14 cellular contexts compared by ENCODE assay signal in the genomic region with DNA sequence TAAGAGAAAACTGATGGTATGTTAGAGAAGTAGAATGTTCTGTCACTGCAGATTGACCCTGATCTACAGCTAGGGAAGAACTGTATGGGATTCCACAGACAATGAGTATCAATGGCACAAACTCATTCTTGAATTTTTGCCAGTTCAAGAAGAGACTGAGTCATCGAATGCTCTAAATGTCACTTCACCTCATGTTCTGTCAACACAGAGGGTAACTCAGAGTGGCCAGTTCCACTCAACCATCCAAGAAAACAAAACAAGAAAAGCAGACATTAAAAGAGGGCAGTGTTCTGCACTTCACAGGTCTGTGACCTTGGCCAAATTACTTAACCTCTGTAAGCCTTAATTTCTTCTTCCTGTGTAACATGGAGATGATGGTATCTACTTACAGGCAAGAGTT.
DNase-seq lines count a peak whose midpoint lies in the region; TF ChIP-seq lines count a peak whose summit lies in the region.
"Had no signal": no experiment of that assay in that cellular context is flagged by ENCODE, and none has a peak within 500 bp of the region (broad histone marks: within the 10 kb centered on the region; RNA-seq: fewer than 3 reads in every experiment).

No MANE protein-coding gene starts in this region.

- no peak for TF ChIP-seq CTCF in osteoblast (IDR thresholded peaks at IDR 0.05; ENCODE audit: extremely low read depth, low read depth, low read length)
- TF ChIP-seq CTCF in GM13977 (IDR thresholded peaks at IDR 0.05; ENCODE audit: extremely low read depth, insufficient read depth, missing control alignments): no peak

- peaks cover 23% of the 10 kb centered on the region for H3K4me1 ChIP-seq in osteoblast (ENCODE audit: insufficient read depth, low read length)

- in situ Hi-C loops in GM13977 (cut with MboI; ENCODE audit: low pct_unique_long_range_greater_than_20kb, low sequenced_read_pairs, unreplicated experiment): no loop called here

- H3K27ac ChIP-seq in osteoblast (ENCODE audit: low read depth, low read length): no peak overlapping the region

- no peak overlapping the region for H3K4me2 ChIP-seq in osteoblast (ENCODE audit: insufficient read depth, low read length)

- no peak overlapping the region for H2AFZ ChIP-seq in osteoblast (ENCODE audit: low read length)

- H3K9me3 ChIP-seq in osteoblast (ENCODE audit: low read depth, low read length): no peaks in the 10 kb centered on the region

- DNase-seq in AG08395 (ENCODE audit: low spot score): peak; percentile 59
- DNase-seq in ELR (ENCODE audit: low read depth): peak; percentile 74
- DNase-seq in SHP77 treated with DMSO at 0.1 percent for 48 hours (lab: John Stamatoyannopoulos, UW): peak; percentile 57
- DNase-seq in glomerular visceral epithelial cell (ENCODE audit: extremely low spot score): peak; percentile 26
- no peak for DNase-seq in osteoblast (ENCODE audit: insufficient read length, low spot score, missing footprints)
- DNase-seq in medulla oblongata (ENCODE audit: extremely low spot score): no peak
- DNase-seq in GM13977 (ENCODE audit: low spot score): no peak
- DNase-seq in activated CD4-positive, CD25-positive, alpha-beta regulatory T cell (lab: John Stamatoyannopoulos, UW): no peak
- DNase-seq: activated effector memory CD4-positive, alpha-beta T cell treated with anti-CD3 and anti-CD28 coated beads, Interleukin-2, amount 50 U/mL, for 16 hours; CD8-positive, alpha-beta memory T cell; H9; left cardiac atrium; MM.1S; NCI-H226 had no signal

- no peak overlapping the region for H3K4me3 ChIP-seq in osteoblast (ENCODE audit: insufficient read depth, low read length)

- H3K36me3 ChIP-seq in osteoblast (ENCODE audit: insufficient read depth, low read length): no peaks in the 10 kb centered on the region

- no peaks in the 10 kb centered on the region for H4K20me1 ChIP-seq in osteoblast (ENCODE audit: insufficient read depth, low read length)

- no peaks in the 10 kb centered on the region for H3K27me3 ChIP-seq in osteoblast (ENCODE audit: insufficient read depth, low read length)

- H3K79me2 ChIP-seq in osteoblast (ENCODE audit: insufficient read depth, low read length): no peaks in the 10 kb centered on the region

Comparison
In these comparisons a context has a peak if more than half of its experiments do, and no peak if none do; other contexts are left out.
1. DNase-seq: peak in AG08395 (single experiment), ELR (single experiment), SHP77 treated with DMSO at 0.1 percent for 48 hours (single experiment) and glomerular visceral epithelial cell (single experiment); none in osteoblast (single experiment), medulla oblongata (single experiment), GM13977 (single experiment) and activated CD4-positive, CD25-positive, alpha-beta regulatory T cell (0 of 4).